ENCODE assay signal across 2 cellular contexts in the genomic region with DNA sequence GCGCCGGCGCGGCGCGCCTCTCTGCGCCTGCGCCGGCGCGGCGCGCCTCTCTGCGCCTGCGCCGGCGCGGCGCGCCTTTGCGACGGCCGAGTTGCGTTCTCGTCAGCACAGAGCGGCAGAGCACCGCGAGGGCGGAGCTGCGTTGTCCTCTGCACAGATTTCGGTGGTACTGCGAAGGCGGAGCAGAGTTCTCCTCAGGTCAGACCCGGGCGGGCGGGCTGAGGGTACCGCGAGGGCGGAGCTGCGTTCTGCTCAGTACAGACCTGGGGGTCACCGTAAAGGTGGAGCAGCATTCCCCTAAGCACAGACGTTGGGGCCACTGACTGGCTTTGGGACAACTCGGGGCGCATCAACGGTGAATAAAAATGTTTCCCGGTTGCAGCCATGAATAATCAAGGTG. TPM values are rescaled to one million over a fixed set of nuclear protein-coding genes. Genes with fewer than 3 reads are reported as not detected.
"Had no signal": no experiment of that assay in that cellular context is flagged by ENCODE, and none has a peak within 500 bp of the region (broad histone marks: within the 10 kb centered on the region; RNA-seq: fewer than 3 reads in every experiment).

No MANE protein-coding gene starts in this region.

RNA-seq across cellular contexts. Expression of a gene that starts 31.8 kb away (rescaled TPM):
- total RNA-seq: HepG2, IMR-90 had no signal
- polyA plus RNA-seq: HepG2 had no signal
